Comparison of ENCODE assay signal across 7 cellular contexts in the genomic region with DNA sequence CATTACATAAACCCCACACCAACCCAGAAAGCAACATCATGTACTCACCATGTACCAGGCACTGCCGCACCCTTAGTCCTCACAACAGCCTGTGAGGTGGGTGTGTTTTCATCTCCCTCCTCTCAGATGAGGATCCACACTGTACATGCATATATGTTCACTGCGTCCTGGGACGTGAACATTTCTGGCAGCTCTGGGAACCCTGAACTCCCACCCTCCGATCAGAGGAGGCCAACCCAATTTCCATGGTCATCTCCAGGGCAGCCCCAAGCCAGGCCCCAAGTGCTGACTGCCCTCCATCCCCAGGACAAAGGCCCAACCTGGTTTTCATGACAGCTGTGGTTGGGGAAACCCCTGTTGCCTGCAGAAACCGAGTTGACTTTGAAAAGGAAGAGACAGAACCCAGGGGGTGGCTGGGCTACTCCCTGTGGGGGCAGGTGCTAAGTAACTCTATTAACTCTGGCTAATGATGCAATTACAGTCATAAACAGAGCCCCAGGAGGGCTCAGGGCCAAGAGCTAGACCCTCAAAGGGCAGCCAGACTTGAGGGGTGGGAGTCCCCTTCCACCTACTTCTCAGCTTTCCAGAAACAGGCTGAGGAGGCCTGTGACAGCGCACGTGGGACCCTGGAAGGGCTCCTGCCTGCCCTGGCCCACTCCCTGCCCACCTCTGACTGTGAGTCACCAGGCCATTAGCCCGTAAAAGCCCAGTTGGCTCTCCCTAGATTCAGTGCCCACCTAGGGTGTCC. TPM values are rescaled to one million over a fixed set of nuclear protein-coding genes. Genes with fewer than 3 reads are reported as not detected.
A peak's percentile ranks its signal among the peaks of the same experiment; 100 is the strongest.
DNase-seq lines count a peak whose midpoint lies in the region; ATAC-seq and TF ChIP-seq lines count a peak whose summit lies in the region.

No MANE protein-coding gene starts in this region.

- H3K36me3 Mint-ChIP-seq in dendritic cell treated with granulocyte-macrophage colony-stimulating factor and Interleukin-4, amounts not matched to agents 40 ng/mL and 50 ng/mL, for 4 days (ENCODE audit: low read depth), result peaks cover 31% of the 10 kb centered on the region

- H3K36me3 ChIP-seq in urinary bladder (ENCODE audit: insufficient read depth), result no peaks in the 10 kb centered on the region

- H3K27ac ChIP-seq in urinary bladder (ENCODE audit: low read depth), result peak overlapping the region; percentile 77

- DNase-seq in activated CD4-positive, alpha-beta T cell treated with anti-CD3 and anti-CD28 coated beads for 1 hour, result peak; percentile 28
- DNase-seq in occipital lobe (lab: John Stamatoyannopoulos, UW) (peak; percentile 34), NCI-H2029 (lab: John Stamatoyannopoulos, UW) (no peak)

- H3K27ac Mint-ChIP-seq in dendritic cell treated with granulocyte-macrophage colony-stimulating factor and Interleukin-4, amounts not matched to agents 40 ng/mL and 50 ng/mL, for 4 days, result peak overlapping the region; percentile 85

- intact Hi-C loops in dendritic cell treated with granulocyte-macrophage colony-stimulating factor and Interleukin-4, amounts not matched to agents 40 ng/mL and 50 ng/mL, for 4 days (cut with micrococcal nuclease), result loop anchor here (5.0 kb wide), 1 partner anchor 45 kb away; a partner anchor contains a TSS

- ATAC-seq in HG03139 (IDR thresholded peaks at IDR 0.05; ENCODE audit: unreplicated experiment), result peak; percentile 26

- 76% methylated on average over 8 of the region's 8 CpGs for WGBS in urinary bladder

- peaks cover 2% of the 10 kb centered on the region for H3K4me1 ChIP-seq in urinary bladder (ENCODE audit: insufficient read depth)

- H3K4me1 Mint-ChIP-seq in dendritic cell treated with granulocyte-macrophage colony-stimulating factor and Interleukin-4, amounts not matched to agents 40 ng/mL and 50 ng/mL, for 4 days (ENCODE audit: low read depth), result peaks cover 71% of the 10 kb centered on the region

- peak overlapping the region; percentile 83 for H3K4me3 Mint-ChIP-seq in dendritic cell treated with granulocyte-macrophage colony-stimulating factor and Interleukin-4, amounts not matched to agents 40 ng/mL and 50 ng/mL, for 4 days

- no peaks in the 10 kb centered on the region for H3K27me3 Mint-ChIP-seq in dendritic cell treated with granulocyte-macrophage colony-stimulating factor and Interleukin-4, amounts not matched to agents 40 ng/mL and 50 ng/mL, for 4 days

- peak; percentile 58 for TF ChIP-seq POLR2A in GM19193 (IDR thresholded peaks at IDR 0.05; ENCODE audit: extremely low read depth, insufficient read depth, insufficient read length)

- H3K9me3 Mint-ChIP-seq in dendritic cell treated with granulocyte-macrophage colony-stimulating factor and Interleukin-4, amounts not matched to agents 40 ng/mL and 50 ng/mL, for 4 days, result no peaks in the 10 kb centered on the region

- peak overlapping the region; percentile 88 for H3K4me3 ChIP-seq in urinary bladder (ENCODE audit: low read depth, low read length)

RNA-seq across cellular contexts. Expression of a gene that starts 2.6 kb away (rescaled TPM):
- total RNA-seq in occipital lobe (3.4 TPM), urinary bladder (4.3 TPM)
- polyA plus RNA-seq in urinary bladder, result 25.4 TPM

RNA-seq across cellular contexts. Expression of a gene that starts 14.4 kb away (rescaled TPM):
- total RNA-seq in occipital lobe (not detected), urinary bladder (not detected)
- polyA plus RNA-seq in urinary bladder, result not detected

RNA-seq across cellular contexts. Expression of a gene that starts 46.9 kb away (rescaled TPM):
- total RNA-seq in occipital lobe (6.7 TPM), urinary bladder (1.9 TPM)
- polyA plus RNA-seq in urinary bladder, result 7.4 TPM

RNA-seq across cellular contexts. Expression of a gene that starts 47.8 kb away (rescaled TPM):
- total RNA-seq in occipital lobe, result 0.62 TPM
- 3.1 TPM for total RNA-seq in urinary bladder
- 3.7 TPM for polyA plus RNA-seq in urinary bladder

RNA-seq across cellular contexts. Expression of a gene that starts 54.7 kb away (rescaled TPM):
- total RNA-seq in occipital lobe (34.2 TPM), urinary bladder (34.4 TPM)
- polyA plus RNA-seq in urinary bladder, result 181 TPM
